Comparison of ENCODE assay signal across 8 cellular contexts in genomic region chr15:65529754-65530317, GRCh38. TPM values are rescaled to one million over a fixed set of nuclear protein-coding genes. Genes with fewer than 3 reads are reported as not detected.
DNase-seq lines count a peak whose midpoint lies in the region; ATAC-seq and TF ChIP-seq lines count a peak whose summit lies in the region.

No MANE protein-coding gene starts in this region.

- POLR2A ChIA-PET in CD8-positive, alpha-beta T cell (lab: Charles Lee): interaction anchor here (0.6 to 2.0 kb wide), 6 partner anchors 8 to 243 kb away, joined by 3 to 10 read pairs (median 4); partner anchors contain the start of genes DPP8 and PARP16

- ATAC-seq in CD8-positive, alpha-beta T cell: no peak

- CTCF ChIA-PET in CD8-positive, alpha-beta T cell (lab: Charles Lee): interaction anchor here (1.0 to 1.8 kb wide), 4 partner anchors 13 to 340 kb away, joined by 3 to 4 read pairs (median 4); partner anchors contain the start of genes INTS14 and RAB11A

- peaks cover 34% of the 10 kb centered on the region for H3K4me1 Mint-ChIP-seq in CD8-positive, alpha-beta T cell (ENCODE audit: low read depth)
- peaks cover 15 to 26% (median 18%) of the 10 kb centered on the region in 3 donors for H3K4me1 Mint-ChIP-seq in IgD-negative memory B cell
- peaks cover 38% of the 10 kb centered on the region for H3K4me1 Mint-ChIP-seq in neural crest cell

- H3K36me3 ChIP-seq in CD8-positive, alpha-beta T cell (ENCODE audit: insufficient read depth, low read length): no peaks in the 10 kb centered on the region
- H3K36me3 ChIP-seq in effector memory CD4-positive, alpha-beta T cell (ENCODE audit: control insufficient read depth, insufficient read depth, low read length): no peaks in the 10 kb centered on the region

- no peaks in the 10 kb centered on the region for H3K9me3 Mint-ChIP-seq in CD8-positive, alpha-beta T cell
- H3K9me3 Mint-ChIP-seq in IgD-negative memory B cell (no peaks in the 10 kb centered on the region), neural crest cell (no peaks in the 10 kb centered on the region)

- TF ChIP-seq CTCF in CD8-positive, alpha-beta T cell (IDR thresholded peaks at IDR 0.05): no peak
- no peak for TF ChIP-seq CTCF in neural crest cell (conservative IDR thresholded peaks at IDR 0.05)

- H3K27ac ChIP-seq in CD8-positive, alpha-beta T cell (ENCODE audit: low read depth, low read length): peak overlapping the region; percentile 76
- peak overlapping the region; percentile 78 for H3K27ac ChIP-seq in effector memory CD4-positive, alpha-beta T cell (ENCODE audit: insufficient read depth, low read length, poor library complexity, severe bottlenecking)

- H3K4me3 ChIP-seq in CD8-positive, alpha-beta T cell (ENCODE audit: low read depth, low read length): peak overlapping the region; percentile 97
- peak overlapping the region; percentile 87 for H3K4me3 ChIP-seq in effector memory CD4-positive, alpha-beta T cell (ENCODE audit: insufficient read depth, low read depth, low read length, poor library complexity, severe bottlenecking)

- H3K27ac Mint-ChIP-seq in CD8-positive, alpha-beta T cell: peak overlapping the region; percentile 91
- peak overlapping the region; percentile 19 to 92 (median 62) for H3K27ac Mint-ChIP-seq in IgD-negative memory B cell
- peak overlapping the region; percentile 52 for H3K27ac Mint-ChIP-seq in neural crest cell (ENCODE audit: unreplicated experiment)

- H3K4me1 ChIP-seq in CD8-positive, alpha-beta T cell (ENCODE audit: insufficient read depth, low read length): peaks cover 20% of the 10 kb centered on the region
- H3K4me1 ChIP-seq in effector memory CD4-positive, alpha-beta T cell (ENCODE audit: control insufficient read depth, insufficient read depth, low read length, poor library complexity, severe bottlenecking): peaks cover 4% of the 10 kb centered on the region

- H3K27me3 Mint-ChIP-seq in CD8-positive, alpha-beta T cell (ENCODE audit: low read depth): no peaks in the 10 kb centered on the region
- H3K27me3 Mint-ChIP-seq in IgD-negative memory B cell (no peaks in the 10 kb centered on the region), neural crest cell (ENCODE audit: low read depth) (no peaks in the 10 kb centered on the region)

- no peaks in the 10 kb centered on the region for H3K9me3 ChIP-seq in CD8-positive, alpha-beta T cell (ENCODE audit: low read length)
- no peaks in the 10 kb centered on the region for H3K9me3 ChIP-seq in effector memory CD4-positive, alpha-beta T cell (ENCODE audit: control insufficient read depth, low read length)

- H3K27me3 ChIP-seq in CD8-positive, alpha-beta T cell (ENCODE audit: insufficient read depth, low read length): no peaks in the 10 kb centered on the region
- no peaks in the 10 kb centered on the region for H3K27me3 ChIP-seq in effector memory CD4-positive, alpha-beta T cell (replicated peaks; ENCODE audit: control insufficient read depth, insufficient read depth, low read length, poor library complexity, severe bottlenecking)

- peak overlapping the region; percentile 88 for H3K4me3 Mint-ChIP-seq in CD8-positive, alpha-beta T cell
- H3K4me3 Mint-ChIP-seq in IgD-negative memory B cell: peak overlapping the region; percentile 85 to 94 (median 90)
- H3K4me3 Mint-ChIP-seq in neural crest cell: peak overlapping the region; percentile 84

- intact Hi-C loops in CD8-positive, alpha-beta T cell (cut with DNase I, micrococcal nuclease): loop anchor here (5.0 kb wide), 5 partner anchors 82 to 967 kb away; partner anchors contain the start of genes INTS14 (in 2 of the 2), RAB11A (in 1 of the 2), RNU5B-1 (in 1 of the 2) and SNAPC5 (in 1 of the 2)

- no peak for DNase-seq in CD8-positive, alpha-beta T cell
- no peak for DNase-seq in effector memory CD4-positive, alpha-beta T cell
- DNase-seq in neural crest cell (ENCODE audit: low read depth, low spot score) (no peak), DMS153 treated with DMSO at 0.1 percent for 48 hours (lab: John Stamatoyannopoulos, UW; ENCODE audit: unreplicated experiment) (no peak), NCI-H2081 (lab: John Stamatoyannopoulos, UW) (no peak), cerebellum (ENCODE audit: low spot score) (no peak)
- DNase-seq in stimulated activated CD4-positive, alpha-beta T cell treated with anti-CD3 and anti-CD28 coated beads, Interleukin-4, amount 100 ng/mL, for 4 hours: no peak

- H3K36me3 Mint-ChIP-seq in CD8-positive, alpha-beta T cell: peaks cover 3% of the 10 kb centered on the region
- H3K36me3 Mint-ChIP-seq in IgD-negative memory B cell (no peaks in the 10 kb centered on the region), neural crest cell (ENCODE audit: low read depth) (no peaks in the 10 kb centered on the region)

RNA-seq across cellular contexts. Expression of gene HACD3, which starts 0.4 kb away (rescaled TPM):
- total RNA-seq in CD8-positive, alpha-beta T cell: 10 to 100 TPM; 16.8 to 17.0 TPM
- 25.7 TPM for polyA plus RNA-seq in IgD-negative memory B cell
- 147 and 153 TPM in 2 replicates for total RNA-seq in neural crest cell
- total RNA-seq in cerebellum: 115 TPM

RNA-seq across cellular contexts. Expression of gene DPP8, which starts 12.3 kb away (rescaled TPM):
- 10 to 100 TPM; 30.5 to 38.1 TPM for total RNA-seq in CD8-positive, alpha-beta T cell
- polyA plus RNA-seq in IgD-negative memory B cell: 46.5 TPM
- total RNA-seq in neural crest cell (26.1 and 26.2 TPM in 2 replicates), cerebellum (54.5 TPM)
